ENCODE assay signal across 8 cellular contexts in genomic region chr18:48939368-48940097, GRCh38. TPM values are rescaled to one million over a fixed set of nuclear protein-coding genes. Genes with fewer than 3 reads are reported as not detected.
DNase-seq lines count a peak whose midpoint lies in the region; ATAC-seq and TF ChIP-seq lines count a peak whose summit lies in the region.

No MANE protein-coding gene starts in this region.

- no peaks in the 10 kb centered on the region for H3K27me3 ChIP-seq in iPS-20b (ENCODE audit: insufficient read depth, low read length)
- no peaks in the 10 kb centered on the region for H3K27me3 ChIP-seq in spleen (replicated peaks in 1 of 7)

- CTCF ChIA-PET in HEK293 (lab: Yijun Ruan, JAX): interaction anchor here (0.7 to 1.4 kb wide), 4 partner anchors 19 to 240 kb away, joined by 3 to 4 read pairs (median 3); no protein-coding TSS in a partner anchor

- WGBS in adipose tissue, 3 donors: 7 to 21% (median 9%) methylated on average over 11 to 12 of the region's 13 CpGs
- WGBS in spleen, 5 donors: 25 to 36% (median 32%) methylated on average over 8 to 13 of the region's 13 CpGs

- no peak for TF ChIP-seq CTCF in HEK293 (tag by site-specific recombination; IDR thresholded peaks at IDR 0.05)
- no peak for TF ChIP-seq CTCF in spleen (IDR thresholded peaks at IDR 0.05 in 8 of 11, conservative IDR thresholded peaks at IDR 0.05 in 3 of 11)

- peaks cover 71% of the 10 kb centered on the region for H3K4me1 ChIP-seq in HEK293 (ENCODE audit: control insufficient read depth, insufficient read depth, low read length)
- peaks cover 61% of the 10 kb centered on the region for H3K4me1 ChIP-seq in iPS-20b (ENCODE audit: insufficient read depth, low read length)
- H3K4me1 ChIP-seq in spleen: peaks cover 69 to 100% (median 97%) of the 10 kb centered on the region in 6 donors

- no peaks in the 10 kb centered on the region for H3K9me3 ChIP-seq in HEK293 (ENCODE audit: control insufficient read depth, insufficient read depth, low read depth, low read length)
- no peaks in the 10 kb centered on the region for H3K9me3 ChIP-seq in iPS-20b (ENCODE audit: insufficient read depth, low read depth, low read length)
- H3K9me3 ChIP-seq in spleen: no peaks in the 10 kb centered on the region

- POLR2A ChIA-PET in HEK293 (lab: Yijun Ruan, JAX): interaction anchor here (0.6 to 2.1 kb wide), 6 partner anchors 9 to 703 kb away, joined by 3 to 9 read pairs (median 4); no protein-coding TSS in a partner anchor

- TF ChIP-seq POLR2A in spleen (IDR thresholded peaks at IDR 0.05): no peak

- H3K27ac ChIP-seq in HEK293 (ENCODE audit: extremely low read depth, low read depth, low read length): peak overlapping the region; percentile 99
- peak overlapping the region; percentile 6 for H3K27ac ChIP-seq in adipose tissue (ENCODE audit: low read depth, low read length)
- H3K27ac ChIP-seq in iPS-20b (ENCODE audit: low read length): no peak overlapping the region
- peak overlapping the region; percentile 35 to 82 (median 78) for H3K27ac ChIP-seq in spleen

- peak overlapping the region; percentile 51; the same call in 1 of the 2 replicates for H3K9ac ChIP-seq in iPS-20b (ENCODE audit: low read depth, low read length)

- H3K4me3 ChIP-seq in HEK293 (ENCODE audit: low read depth, low read length) (peak overlapping the region; percentile 13), iPS-20b (ENCODE audit: low read length) (peak overlapping the region; percentile 51; the same call in 1 of the 2 replicates), spleen (peak overlapping the region in 5 of 8 donors; percentile 6 to 52 (median 16))

- H3K36me3 ChIP-seq in HEK293 (ENCODE audit: control insufficient read depth in 2 of 2, insufficient read depth in 1 of 2, low read length in 2 of 2) (peaks cover 0 to 73% of the 10 kb centered on the region in 2 experiments; a peak in 2 of 3 replicates), iPS-20b (ENCODE audit: insufficient read depth, low read depth, low read length) (peaks cover 44% of the 10 kb centered on the region), spleen (peaks cover 0 to 54% (median 0%) of the 10 kb centered on the region in 6 donors)

- ATAC-seq in GM21528 (IDR thresholded peaks at IDR 0.05; ENCODE audit: low FRiP score, unreplicated experiment) (no peak), GM19324 (IDR thresholded peaks at IDR 0.05; ENCODE audit: low FRiP score, unreplicated experiment) (no peak), GM21786 (IDR thresholded peaks at IDR 0.05; ENCODE audit: unreplicated experiment) (no peak)

- intact Hi-C loops in spleen (cut with DNase I; ENCODE audit: low total_unique reads): no loop called here

- DNase-seq in spleen (peak; percentile 84), NCI-H1436 treated with DMSO at 0.1 percent for 48 hours (lab: John Stamatoyannopoulos, UW) (no peak)

TF ChIP-seq in HEK293, 187 proteins besides CTCF, POLR2A, EP300 and RAD21 (continues in another document):
- TF ChIP-seq ZNF37A (tag by site-specific recombination; IDR thresholded peaks at IDR 0.05): no peak
- TF ChIP-seq ZNF175 (tag by site-specific recombination; IDR thresholded peaks at IDR 0.05): no peak
- no peak for TF ChIP-seq ZNF843 (tag by site-specific recombination; IDR thresholded peaks at IDR 0.05)
- no peak for TF ChIP-seq HOXC10 (CRISPR knock-in tag; IDR thresholded peaks at IDR 0.05)
- no peak for TF ChIP-seq AEBP2 (tag by site-specific recombination; IDR thresholded peaks at IDR 0.05; ENCODE audit: borderline replicate concordance)
- TF ChIP-seq BCL11B (tag by site-specific recombination; IDR thresholded peaks at IDR 0.05; ENCODE audit: low read depth): no peak
- TF ChIP-seq ZNF768 (tag by site-specific recombination; IDR thresholded peaks at IDR 0.05): no peak
- no peak for TF ChIP-seq ZNF394 (tag by site-specific recombination; IDR thresholded peaks at IDR 0.05; ENCODE audit: borderline replicate concordance)
- no peak for TF ChIP-seq ZNF785 (tag by site-specific recombination; IDR thresholded peaks at IDR 0.05)
- TF ChIP-seq TRIM28 (IDR thresholded peaks at IDR 0.05; ENCODE audit: borderline replicate concordance, low read length): no peak
- TF ChIP-seq ZBTB44 (tag by site-specific recombination; IDR thresholded peaks at IDR 0.05): no peak
- no peak for TF ChIP-seq ZNF112 (tag by site-specific recombination; IDR thresholded peaks at IDR 0.05)
- no peak for TF ChIP-seq GFI1B (tag by site-specific recombination; IDR thresholded peaks at IDR 0.05)
- TF ChIP-seq EGR2 (tag by site-specific recombination; IDR thresholded peaks at IDR 0.05; ENCODE audit: low read depth): peak; percentile 74
- TF ChIP-seq KLF9 (tag by site-specific recombination; IDR thresholded peaks at IDR 0.05; ENCODE audit: low read depth): 0 out of 2 replicates have a peak, but pooled peaks have one; percentile 15
- no peak for TF ChIP-seq ZNF664 (tag by site-specific recombination; IDR thresholded peaks at IDR 0.05)
- TF ChIP-seq ZFP69B (tag by site-specific recombination; IDR thresholded peaks at IDR 0.05): no peak
- no peak for TF ChIP-seq GLIS1 (tag by site-specific recombination; IDR thresholded peaks at IDR 0.05)
- TF ChIP-seq ZNF610 (tag by site-specific recombination; IDR thresholded peaks at IDR 0.05; ENCODE audit: borderline replicate concordance): no peak
- TF ChIP-seq ZNF138 (tag by site-specific recombination; IDR thresholded peaks at IDR 0.05; ENCODE audit: borderline replicate concordance): no peak
- no peak for TF ChIP-seq ZNF777 (tag by site-specific recombination; IDR thresholded peaks at IDR 0.05; ENCODE audit: borderline replicate concordance)
- TF ChIP-seq ZNF645 (tag by site-specific recombination; IDR thresholded peaks at IDR 0.05): no peak
- peak; percentile 58 for TF ChIP-seq SP2 (tag by site-specific recombination; IDR thresholded peaks at IDR 0.05)
- TF ChIP-seq ZNF677 (tag by site-specific recombination; IDR thresholded peaks at IDR 0.05): no peak
- no peak for TF ChIP-seq ZNF658 (tag by site-specific recombination; IDR thresholded peaks at IDR 0.05)
- no peak for TF ChIP-seq ZIC2 (tag by site-specific recombination; IDR thresholded peaks at IDR 0.05)
- TF ChIP-seq SP3 (tag by site-specific recombination; IDR thresholded peaks at IDR 0.05): no peak
- no peak for TF ChIP-seq ZNF776 (tag by site-specific recombination; IDR thresholded peaks at IDR 0.05; ENCODE audit: borderline replicate concordance)
- TF ChIP-seq ZNF23 (tag by site-specific recombination; IDR thresholded peaks at IDR 0.05; ENCODE audit: borderline replicate concordance): no peak
- no peak for TF ChIP-seq ZNF670 (tag by site-specific recombination; IDR thresholded peaks at IDR 0.05; ENCODE audit: low read depth)
- no peak for TF ChIP-seq ZNF416 (tag by site-specific recombination; IDR thresholded peaks at IDR 0.05)

RNA-seq across cellular contexts. Expression of gene SMAD7, which starts 11.2 kb away (rescaled TPM):
- 10 to 100 TPM in 2 of 3 donors, 1 to 10 TPM in 1; 6.8 to 53.8 (median 18.1) TPM for polyA plus RNA-seq in adipose tissue
- 10 to 100 TPM; 14.3 to 21.2 (median 16.2) TPM for total RNA-seq in spleen
- 1 to 10 TPM; 2.5 to 5.4 (median 4.6) TPM for polyA plus RNA-seq in spleen
